20 cellular contexts compared by ENCODE assay signal in genomic region chr7:41459623-41460256, GRCh38.
DNase-seq lines count a peak whose midpoint lies in the region; ATAC-seq and TF ChIP-seq lines count a peak whose summit lies in the region.
"Had no signal": no experiment of that assay in that cellular context is flagged by ENCODE, and none has a peak within 500 bp of the region (broad histone marks: within the 10 kb centered on the region; RNA-seq: fewer than 3 reads in every experiment).

No MANE protein-coding gene starts in this region.

- H3K9ac ChIP-seq in mesendoderm (ENCODE audit: low read length), result no peak overlapping the region
- H3K9ac ChIP-seq: KMS-11 had no signal

- H4K8ac ChIP-seq in mesendoderm (ENCODE audit: low read depth, low read length), result no peak overlapping the region

- TF ChIP-seq CTCF in HL-60 (IDR thresholded peaks at IDR 0.05; ENCODE audit: insufficient read depth, low read length), result no peak
- TF ChIP-seq CTCF in testis (IDR thresholded peaks at IDR 0.05), result no peak

- H3K4ac ChIP-seq in mesendoderm (ENCODE audit: low read depth, low read length), result no peak overlapping the region

- H3K79me2 ChIP-seq in mesendoderm (ENCODE audit: control insufficient read depth, insufficient read depth, low read length), result no peaks in the 10 kb centered on the region

- no peak for TF ChIP-seq POLR2A in testis (IDR thresholded peaks at IDR 0.05)

- ATAC-seq in HG03039 (IDR thresholded peaks at IDR 0.05; ENCODE audit: unreplicated experiment), result no peak
- ATAC-seq: body of pancreas had no signal

- H3K36me3 ChIP-seq in testis (ENCODE audit: low read depth, missing control alignments) (no peaks in the 10 kb centered on the region), mesendoderm (ENCODE audit: control insufficient read depth, insufficient read depth, low read length) (no peaks in the 10 kb centered on the region)
- H3K36me3 ChIP-seq: heart left ventricle had no signal

- H3K4me3 ChIP-seq in HL-60 (replicated peaks; ENCODE audit: insufficient read depth, low read length) (peak overlapping the region; percentile 17; the same call in 1 of the 2 replicates), testis (no peak overlapping the region), mesendoderm (ENCODE audit: low read length) (no peak overlapping the region)
- H3K4me3 ChIP-seq: body of pancreas, heart left ventricle had no signal

- WGBS in testis, 2 donors, result 80 to 81% methylated on average over 8 of the region's 8 CpGs
- no CpG with 5 or more reads among the region's 8 CpGs for WGBS in mesendoderm (ENCODE audit: extremely low coverage, insufficient coverage, low lambda C conversion rate)

- H4K5ac ChIP-seq in mesendoderm (ENCODE audit: low read length), result no peak overlapping the region

- H3K56ac ChIP-seq in mesendoderm (ENCODE audit: low read length), result no peak overlapping the region

- H3K79me1 ChIP-seq in mesendoderm (ENCODE audit: low read length), result no peaks in the 10 kb centered on the region

- no peak overlapping the region for H2BK5ac ChIP-seq in mesendoderm (ENCODE audit: low read length)

- no peak overlapping the region for H3K23ac ChIP-seq in mesendoderm (ENCODE audit: low read length)

- H3K4me1 ChIP-seq in testis (no peaks in the 10 kb centered on the region), mesendoderm (ENCODE audit: control insufficient read depth, low read depth, low read length) (no peaks in the 10 kb centered on the region)
- H3K4me1 ChIP-seq: body of pancreas had no signal

- peak overlapping the region; percentile 67 for H3K27ac ChIP-seq in HL-60 (replicated peaks)
- no peak overlapping the region for H3K27ac ChIP-seq in testis
- H3K27ac ChIP-seq in mesendoderm (ENCODE audit: low read depth, low read length), result no peak overlapping the region
- H3K27ac ChIP-seq: body of pancreas, epithelial cell of prostate, KMS-11 had no signal

- H3K4me2 ChIP-seq in mesendoderm (ENCODE audit: low read length), result no peak overlapping the region
- H3K4me2 ChIP-seq: KMS-11 had no signal

- no peaks in the 10 kb centered on the region for H3K9me3 ChIP-seq in testis
- H3K9me3 ChIP-seq: body of pancreas, heart left ventricle had no signal

- no peak overlapping the region for H3K18ac ChIP-seq in mesendoderm (ENCODE audit: low read length)

- DNase-seq in HL-60 (ENCODE audit: low read depth in 1 of 2, low spot score in 1 of 2) (peak; percentile 69 to 84), NOMO-1 treated with DMSO at 0.1 percent for 48 hours (lab: John Stamatoyannopoulos, UW; ENCODE audit: unreplicated experiment) (peak; percentile 42), foreskin melanocyte (peak; percentile 24), pons (ENCODE audit: low spot score) (peak; percentile 54), testis (no peak), mesendoderm (no peak), T-helper 9 cell (no peak)
- DNase-seq: activated CD4-positive, alpha-beta T cell treated with anti-CD3 and anti-CD28 coated beads, Interleukin-2, amount 50 U/mL, for 1 hour; activated naive CD4-positive, alpha-beta T cell treated with anti-CD3 and anti-CD28 coated beads for 36 hours; activated T-cell treated with anti-CD3 and anti-CD28 coated beads for 4 hours; cortex of kidney; HFFc6; midbrain; NCI-H146; occipital lobe had no signal

- intact Hi-C loops in testis (cut with DNase I; ENCODE audit: low total_unique reads), result no loop called here

- no peak overlapping the region for H2BK120ac ChIP-seq in mesendoderm (ENCODE audit: low read depth, low read length)

- H2BK15ac ChIP-seq in mesendoderm (replicated peaks; ENCODE audit: low read depth), result no peak overlapping the region

- no peak overlapping the region for H2AK5ac ChIP-seq in mesendoderm (ENCODE audit: low read length)

- H3K27me3 ChIP-seq in HL-60 (ENCODE audit: insufficient read depth, poor library complexity, severe bottlenecking) (no peaks in the 10 kb centered on the region), testis (no peaks in the 10 kb centered on the region), mesendoderm (ENCODE audit: insufficient read depth, low read length, poor library complexity) (no peaks in the 10 kb centered on the region)
- H3K27me3 ChIP-seq: body of pancreas, heart left ventricle had no signal

Comparison
In these comparisons a context has a peak if more than half of its experiments do, and no peak if none do; other contexts are left out.
1. DNase-seq: peak in HL-60 (2 of 2), NOMO-1 treated with DMSO at 0.1 percent for 48 hours (single experiment), foreskin melanocyte (single experiment) and pons (single experiment); none in testis (single experiment), mesendoderm (single experiment) and T-helper 9 cell (single experiment).